22 cellular contexts compared by ENCODE assay signal in the genomic region with DNA sequence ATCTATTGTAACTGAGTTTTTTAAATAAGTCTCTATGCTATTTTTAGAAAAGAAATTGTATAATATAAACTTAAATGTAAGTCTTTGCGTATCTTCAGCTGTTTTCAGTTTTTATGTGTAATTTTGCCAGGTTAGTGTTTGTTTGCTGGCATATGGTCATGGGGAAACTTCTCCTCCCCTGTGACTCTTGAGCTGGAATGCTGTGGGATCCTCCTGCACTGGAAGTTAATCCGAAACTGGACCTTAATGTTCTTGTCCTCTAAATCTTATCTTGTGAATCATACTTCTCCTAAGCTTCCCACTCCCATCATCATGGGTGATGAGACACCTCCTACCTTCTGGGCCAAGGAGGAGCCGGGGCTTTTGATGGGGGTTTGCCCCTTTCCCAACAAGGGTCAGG. TPM values are rescaled to one million over a fixed set of nuclear protein-coding genes. Genes with fewer than 3 reads are reported as not detected.
DNase-seq lines count a peak whose midpoint lies in the region; ATAC-seq and TF ChIP-seq lines count a peak whose summit lies in the region.
"Had no signal": no experiment of that assay in that cellular context is flagged by ENCODE, and none has a peak within 500 bp of the region (broad histone marks: within the 10 kb centered on the region; RNA-seq: fewer than 3 reads in every experiment).

No MANE protein-coding gene starts in this region.

- no peak overlapping the region for H3K27ac Mint-ChIP-seq in immature natural killer cell
- H3K27ac Mint-ChIP-seq: B cell had no signal

- H3K4me1 ChIP-seq in adipocyte (ENCODE audit: control insufficient read depth, insufficient read depth, low read length) (peaks cover 35% of the 10 kb centered on the region), left lung (no peaks in the 10 kb centered on the region)

- TF ChIP-seq CTCF in fibroblast of villous mesenchyme (IDR thresholded peaks at IDR 0.05; ENCODE audit: insufficient read depth, low read depth, low read length): no peak
- no peak for TF ChIP-seq CTCF in left lung (IDR thresholded peaks at IDR 0.05)

- H3K4me3 ChIP-seq in adipocyte (ENCODE audit: low read length): no peak overlapping the region
- H3K4me3 ChIP-seq in fibroblast of villous mesenchyme (ENCODE audit: low read depth, low read length): no peak overlapping the region
- H3K4me3 ChIP-seq in skeletal muscle cell (ENCODE audit: low read depth, low read length): no peak overlapping the region
- H3K4me3 ChIP-seq in left lung: no peak overlapping the region
- H3K4me3 ChIP-seq: GM12878 had no signal

- no peaks in the 10 kb centered on the region for H3K9me3 ChIP-seq in adipocyte (ENCODE audit: control insufficient read depth, low read length)
- no peaks in the 10 kb centered on the region for H3K9me3 ChIP-seq in left lung
- H3K9me3 ChIP-seq: SK-N-SH had no signal

- DNase-seq in GM03348 (ENCODE audit: low spot score) (peak; percentile 49), adipocyte (ENCODE audit: low read depth) (peak; percentile 19), fibroblast of villous mesenchyme (ENCODE audit: low read depth) (peak; percentile 82), skeletal muscle cell (ENCODE audit: low read depth) (peak; percentile 20), dermis blood vessel endothelial cell (no peak), left lung (no peak), immature natural killer cell (no peak)
- DNase-seq: GDM1, KG1, NCI-H1417 treated with DMSO at 0.1 percent for 48 hours, NCI-H187 treated with DMSO at 0.1 percent for 48 hours, NCI-H226, NCI-H524 treated with DMSO at 0.1 percent for 48 hours, PC-3, RPMI8226, SHP77 treated with DMSO at 0.1 percent for 48 hours, SK-N-SH had no signal

- no peaks in the 10 kb centered on the region for H3K27me3 ChIP-seq in adipocyte (replicated peaks; ENCODE audit: control insufficient read depth, insufficient read depth, low read length)
- no peaks in the 10 kb centered on the region for H3K27me3 ChIP-seq in left lung

- no peak for ATAC-seq in left lung
- ATAC-seq in HG03196 (IDR thresholded peaks at IDR 0.05; ENCODE audit: unreplicated experiment): no peak
- ATAC-seq: GM12878, HCT116, HepG2, PC-3 had no signal

- H3K4me1 Mint-ChIP-seq in immature natural killer cell: no peaks in the 10 kb centered on the region
- H3K4me1 Mint-ChIP-seq: B cell had no signal

- intact Hi-C loops in left lung (cut with DNase I): no loop called here

- H3K27ac ChIP-seq in left lung: no peak overlapping the region

- H3K36me3 ChIP-seq in adipocyte (ENCODE audit: control insufficient read depth, insufficient read depth, low read length, severe bottlenecking) (peaks cover 5% of the 10 kb centered on the region), left lung (peaks cover 0 to 6% of the 10 kb centered on the region in 2 donors)

- peaks cover 0 to 3% (median 0%) of the 10 kb centered on the region in 3 donors for H3K36me3 Mint-ChIP-seq in immature natural killer cell

- no peak overlapping the region for H3K4me3 Mint-ChIP-seq in immature natural killer cell
- H3K4me3 Mint-ChIP-seq: B cell had no signal

- no peak overlapping the region for H3K9ac ChIP-seq in adipocyte (ENCODE audit: low read length)
- H3K9ac ChIP-seq: SK-N-SH had no signal

- peaks cover 0 to 5% (median 0%) of the 10 kb centered on the region in 3 donors for H3K27me3 Mint-ChIP-seq in immature natural killer cell (ENCODE audit: low read depth in 3 of 3)
- H3K27me3 Mint-ChIP-seq: B cell had no signal

- H3K9me3 Mint-ChIP-seq in immature natural killer cell: no peaks in the 10 kb centered on the region

RNA-seq across cellular contexts. Expression of gene CHST2, which starts 52.4 kb away (rescaled TPM):
- total RNA-seq in fibroblast of villous mesenchyme (22.5 and 40.2 TPM in 2 replicates), dermis blood vessel endothelial cell (2.7 and 7.8 TPM in 2 replicates), left lung (1 to 10 TPM; 6.1 to 7.7 TPM)
- 100 to 1,000 TPM; 105 to 117 (median 116) TPM for polyA plus RNA-seq in immature natural killer cell
- total RNA-seq: HepG2 had no signal
- polyA plus RNA-seq: HepG2 had no signal

Comparison
In these comparisons a context has a peak if more than half of its experiments do, and no peak if none do; other contexts are left out.
1. DNase-seq: peak in GM03348 (single experiment), adipocyte (single experiment), fibroblast of villous mesenchyme (single experiment) and skeletal muscle cell (single experiment); none in dermis blood vessel endothelial cell (single experiment), left lung (0 of 2) and immature natural killer cell (0 of 3).